In genomic region chr20:52145587-52145986, GRCh38 we compare ENCODE assay signal across 24 cellular contexts. TPM values are rescaled to one million over a fixed set of nuclear protein-coding genes. Genes with fewer than 3 reads are reported as not detected.
DNase-seq lines count a peak whose midpoint lies in the region; ATAC-seq and TF ChIP-seq lines count a peak whose summit lies in the region.
"Had no signal": no experiment of that assay in that cellular context is flagged by ENCODE, and none has a peak within 500 bp of the region (broad histone marks: within the 10 kb centered on the region; RNA-seq: fewer than 3 reads in every experiment).

No MANE protein-coding gene starts in this region.

- no peak; the same call in 1 of the 2 replicates for ATAC-seq in IMR-90 (ENCODE audit: low read depth)
- ATAC-seq in foreskin keratinocyte = peak; percentile 45
- no peak for ATAC-seq in GM19397 (IDR thresholded peaks at IDR 0.05; ENCODE audit: unreplicated experiment)
- ATAC-seq in GM21717 (IDR thresholded peaks at IDR 0.05; ENCODE audit: unreplicated experiment) = no peak
- ATAC-seq: K562, T-cell had no signal

- no peak overlapping the region for H3K14ac ChIP-seq in IMR-90 (replicated peaks; ENCODE audit: low read depth, low read length)

- H3K4ac ChIP-seq in IMR-90 (ENCODE audit: low read depth, low read length) = no peak overlapping the region

- H3K23ac ChIP-seq in IMR-90 (ENCODE audit: low read depth, low read length) = no peak overlapping the region

- no peaks in the 10 kb centered on the region for H3K79me2 ChIP-seq in GM23248 (ENCODE audit: insufficient read depth)

- no peak for TF ChIP-seq RAD21 in IMR-90 (IDR thresholded peaks at IDR 0.05; ENCODE audit: low read length)

- BruUV-seq in IMR-90 (replicated peaks; lab: Mats Ljungman, UMichigan) = no TSS peak

- H3K9me2 ChIP-seq in GM23248 (ENCODE audit: insufficient read depth) = no peaks in the 10 kb centered on the region

- no peaks in the 10 kb centered on the region for H3K27me3 ChIP-seq in GM23248 (replicated peaks; ENCODE audit: insufficient read depth)
- H3K27me3 ChIP-seq in IMR-90 (ENCODE audit: control insufficient read depth, insufficient read depth, low read length) = no peaks in the 10 kb centered on the region
- no peaks in the 10 kb centered on the region for H3K27me3 ChIP-seq in foreskin keratinocyte
- H3K27me3 ChIP-seq: BLaER1 had no signal

- H3K9me1 ChIP-seq in IMR-90 (ENCODE audit: insufficient read depth, low read length) = no peaks in the 10 kb centered on the region

- dilution Hi-C loops in IMR-90 (cut with HindIII; ENCODE audit: low sequenced_read_pairs, unreplicated experiment) = no loop called here

- no peak for TF ChIP-seq CTCF in IMR-90 (conservative IDR thresholded peaks at IDR 0.05; ENCODE audit: low read depth, low read length)
- no peak for TF ChIP-seq CTCF in foreskin keratinocyte (conservative IDR thresholded peaks at IDR 0.05)

- POLR2A ChIA-PET in IMR-90 (lab: Charles Lee; ENCODE audit: unreplicated experiment) = no interaction called here

- no peak overlapping the region for H4K5ac ChIP-seq in IMR-90 (ENCODE audit: low read depth, low read length)

- H2BK20ac ChIP-seq in IMR-90 (ENCODE audit: low read depth, low read length) = no peak overlapping the region

- H3K79me1 ChIP-seq in IMR-90 (ENCODE audit: low read depth in 1 of 2, low read length in 2 of 2) = no peaks in the 10 kb centered on the region

- no peak overlapping the region for H2AK5ac ChIP-seq in IMR-90 (ENCODE audit: low read depth, low read length)

- H3F3A ChIP-seq in GM23248 (ENCODE audit: insufficient read depth) = no peaks in the 10 kb centered on the region

- intact Hi-C loops in IMR-90 (cut with micrococcal nuclease) = no loop called here

- peak; percentile 2 for DNase-seq in GM23248
- peak; percentile 28 for DNase-seq in IMR-90
- DNase-seq in RKO (ENCODE audit: low spot score) = peak; percentile 47
- DNase-seq in foreskin keratinocyte = no peak
- no peak for DNase-seq in DMS53 (lab: John Stamatoyannopoulos, UW)
- DNase-seq: CD4-positive, CD25-positive, alpha-beta regulatory T cell; DMS153; GOT3; Kasumi-1; NCI-H1048; NCI-H1417 treated with DMSO at 0.1 percent for 48 hours; NCI-H1694 treated with DMSO at 0.1 percent for 48 hours; NCI-H2081; NCI-H226; NCI-H524; NCI-H748 treated with DMSO at 0.1 percent for 48 hours; SHP77; T-cell had no signal

- no peak overlapping the region for H2AK9ac ChIP-seq in IMR-90 (replicated peaks; ENCODE audit: low read depth, low read length, poor library complexity)

- H2AFZ ChIP-seq in GM23248 (no peak overlapping the region), IMR-90 (replicated peaks; ENCODE audit: low read length, poor library complexity) (no peak overlapping the region)

- H4K20me1 ChIP-seq in GM23248 (ENCODE audit: insufficient read depth) (no peaks in the 10 kb centered on the region), IMR-90 (ENCODE audit: insufficient read depth, low read length) (no peaks in the 10 kb centered on the region)
- H4K20me1 ChIP-seq: BLaER1 had no signal

- no peak overlapping the region for H3K4me2 ChIP-seq in GM23248 (ENCODE audit: unreplicated experiment)
- H3K4me2 ChIP-seq in IMR-90 (ENCODE audit: low read depth, low read length) = no peak overlapping the region
- H3K4me2 ChIP-seq: BLaER1 had no signal

- H3K18ac ChIP-seq in IMR-90 (ENCODE audit: low read depth, low read length) = no peak overlapping the region

- H2BK120ac ChIP-seq in IMR-90 (ENCODE audit: low read depth, low read length) = no peak overlapping the region

- no peak overlapping the region for H4K8ac ChIP-seq in IMR-90 (ENCODE audit: low read depth in 2 of 2, low read length in 2 of 2)

- no peak overlapping the region for H2BK15ac ChIP-seq in IMR-90 (ENCODE audit: low read depth, low read length)

- CTCF ChIA-PET in IMR-90 (lab: Yijun Ruan, JAX) = no interaction called here

- H3K4me3 ChIP-seq in GM23248 (no peak overlapping the region), IMR-90 (ENCODE audit: insufficient read depth, low read depth, low read length) (no peak overlapping the region)
- H3K4me3 ChIP-seq: BLaER1, HAP-1, K562 had no signal

- H3K36me3 ChIP-seq in GM23248 (ENCODE audit: low read depth) = no peaks in the 10 kb centered on the region
- H3K36me3 ChIP-seq in IMR-90 (ENCODE audit: control insufficient read depth, insufficient read depth, low read length) = no peaks in the 10 kb centered on the region
- H3K36me3 ChIP-seq: HAP-1 had no signal

- H3K56ac ChIP-seq in IMR-90 (ENCODE audit: extremely low read depth, insufficient read depth, low read length) = no peak overlapping the region

- no peak overlapping the region for H3K9ac ChIP-seq in GM23248
- H3K9ac ChIP-seq in IMR-90 (ENCODE audit: low read depth, low read length) = no peak overlapping the region
- H3K9ac ChIP-seq: BLaER1 had no signal

- H4K91ac ChIP-seq in IMR-90 (ENCODE audit: insufficient read depth, low read depth, low read length) = no peak overlapping the region

- no peak overlapping the region for H2BK5ac ChIP-seq in IMR-90 (ENCODE audit: low read depth, low read length, poor library complexity, severe bottlenecking)

- in situ Hi-C loops in GM23248 (cut with MboI) = no loop called here
- in situ Hi-C loops in IMR-90 (cut with MboI; ENCODE audit: low sequenced_read_pairs) = no loop called here

- H3K9me3 ChIP-seq in GM23248 (ENCODE audit: low read depth) (no peaks in the 10 kb centered on the region), IMR-90 (ENCODE audit: control insufficient read depth, insufficient read depth, low read length) (no peaks in the 10 kb centered on the region)
- H3K9me3 ChIP-seq: HAP-1 had no signal

- no peak for TF ChIP-seq POLR2A in IMR-90 (IDR thresholded peaks at IDR 0.05; ENCODE audit: low read depth, low read length)

- H3K4me1 ChIP-seq in GM23248 (ENCODE audit: insufficient read depth) (no peaks in the 10 kb centered on the region), IMR-90 (ENCODE audit: control insufficient read depth, insufficient read depth, low read length) (no peaks in the 10 kb centered on the region), foreskin keratinocyte (no peaks in the 10 kb centered on the region)
- H3K4me1 ChIP-seq: HAP-1 had no signal

- H3K27ac ChIP-seq in GM23248 (no peak overlapping the region), IMR-90 (ENCODE audit: insufficient read depth, low read length) (no peak overlapping the region), foreskin keratinocyte (no peak overlapping the region)
- H3K27ac ChIP-seq: BLaER1, HL-60 had no signal

TF ChIP-seq in IMR-90, 13 proteins besides CTCF, POLR2A, EP300 and RAD21:
- TF ChIP-seq NFE2L2 (IDR thresholded peaks at IDR 0.05; ENCODE audit: low read depth, low read length) (no peak), SMC3 (IDR thresholded peaks at IDR 0.05; ENCODE audit: low read depth, low read length) (no peak), FOS (IDR thresholded peaks at IDR 0.05; ENCODE audit: low read depth, low read length) (no peak), CHD1 (IDR thresholded peaks at IDR 0.05; ENCODE audit: low read depth, low read length) (no peak)

RNA-seq across cellular contexts. Expression of gene ZFP64, which starts 46.0 kb away (rescaled TPM):
- 18.0 and 20.8 TPM in 2 replicates for total RNA-seq in GM23248 (2014; rRNA removed; shearing (Covaris generic))
- polyA plus RNA-seq in GM23248 (2016; fragmentation: Nextera tagmentation; extraction: Ambion mirVana) (14.3 and 15.0 TPM in 2 replicates), IMR-90 (2012; rRNA removed) (15.1 and 17.1 TPM in 2 replicates), foreskin keratinocyte (26.0 and 29.7 TPM in 2 replicates)
- total RNA-seq in IMR-90 (2012; rRNA removed) (13.3 and 14.3 TPM in 2 replicates), foreskin keratinocyte (39.6 and 44.8 TPM in 2 replicates)
- 14.1 and 18.0 TPM in 2 replicates for polyA plus RNA-seq in IMR-90 (2012; cell fraction: cytosol; rRNA removed)
- polyA plus RNA-seq in IMR-90 (2012; cell fraction: nucleus; rRNA removed; ENCODE audit: low replicate concordance) = 10.8 and 15.0 TPM in 2 replicates

Comparison
In these comparisons a context has a peak if more than half of its experiments do, and no peak if none do; other contexts are left out.
1. DNase-seq: peak in GM23248 (single experiment), IMR-90 (single experiment) and RKO (single experiment); none in foreskin keratinocyte (0 of 2) and DMS53 (single experiment).